Comparison of ENCODE assay signal across 19 cellular contexts in genomic region chr6:81999270-81999669, GRCh38.
DNase-seq lines count a peak whose midpoint lies in the region; ATAC-seq and TF ChIP-seq lines count a peak whose summit lies in the region.
"Had no signal": no experiment of that assay in that cellular context is flagged by ENCODE, and none has a peak within 500 bp of the region (broad histone marks: within the 10 kb centered on the region; RNA-seq: fewer than 3 reads in every experiment).

No MANE protein-coding gene starts in this region.

- H3K4me1 ChIP-seq in Loucy (ENCODE audit: insufficient read depth, low read length, poor library complexity, severe bottlenecking) (peaks cover 65% of the 10 kb centered on the region), osteoblast (ENCODE audit: insufficient read depth, low read length) (peaks cover 52% of the 10 kb centered on the region), colonic mucosa (no peaks in the 10 kb centered on the region)

- H2AFZ ChIP-seq in Loucy (ENCODE audit: low read length) (no peak overlapping the region), osteoblast (ENCODE audit: low read length) (no peak overlapping the region)
- H2AFZ ChIP-seq: GM23248 had no signal

- no peaks in the 10 kb centered on the region for H3K27me3 Mint-ChIP-seq in CD14-positive monocyte (ENCODE audit: low read depth in 3 of 3)

- H3K9ac ChIP-seq in Loucy (ENCODE audit: low read depth, low read length, poor library complexity, severe bottlenecking) (peak overlapping the region; percentile 2), colonic mucosa (ENCODE audit: low read depth in 2 of 2, low read length in 2 of 2) (no peak overlapping the region)
- H3K9ac ChIP-seq: SK-N-SH had no signal

- H4K20me1 ChIP-seq in Loucy (ENCODE audit: insufficient read depth, low read length, poor library complexity, severe bottlenecking) (no peaks in the 10 kb centered on the region), osteoblast (ENCODE audit: insufficient read depth, low read length) (no peaks in the 10 kb centered on the region)

- no peak for ATAC-seq in HG02678 (IDR thresholded peaks at IDR 0.05; ENCODE audit: unreplicated experiment)
- ATAC-seq: Right ventricle myocardium inferior had no signal

- no peaks in the 10 kb centered on the region for H3K9me3 ChIP-seq in Loucy (ENCODE audit: insufficient read depth, low read depth, low read length)
- H3K9me3 ChIP-seq in osteoblast (ENCODE audit: low read depth, low read length), result no peaks in the 10 kb centered on the region
- no peaks in the 10 kb centered on the region for H3K9me3 ChIP-seq in colonic mucosa
- H3K9me3 ChIP-seq: SK-N-SH had no signal

- H3K4me2 ChIP-seq in Loucy (ENCODE audit: low read depth, low read length, poor library complexity, severe bottlenecking) (no peak overlapping the region), osteoblast (ENCODE audit: insufficient read depth, low read length) (no peak overlapping the region)
- H3K4me2 ChIP-seq: SK-N-SH had no signal

- H3K36me3 Mint-ChIP-seq in CD14-positive monocyte, result no peaks in the 10 kb centered on the region
- H3K36me3 Mint-ChIP-seq: CD4-positive, CD25-positive, alpha-beta regulatory T cell had no signal

- peaks cover 12% of the 10 kb centered on the region; the same call in 1 of the 2 replicates for H3F3A ChIP-seq in Loucy (ENCODE audit: low read depth)

- H3K27me3 ChIP-seq in Loucy (ENCODE audit: insufficient read depth, low read length, poor library complexity, severe bottlenecking) (no peaks in the 10 kb centered on the region), osteoblast (ENCODE audit: insufficient read depth, low read length) (no peaks in the 10 kb centered on the region), colonic mucosa (no peaks in the 10 kb centered on the region)

- H3K36me3 ChIP-seq in Loucy (ENCODE audit: insufficient read depth, low read length) (no peaks in the 10 kb centered on the region), osteoblast (ENCODE audit: insufficient read depth, low read length) (no peaks in the 10 kb centered on the region), colonic mucosa (no peaks in the 10 kb centered on the region)

- no peak overlapping the region for H3K27ac Mint-ChIP-seq in CD14-positive monocyte
- H3K27ac Mint-ChIP-seq: CD4-positive, CD25-positive, alpha-beta regulatory T cell had no signal

- peaks cover 52% of the 10 kb centered on the region; the same call in 1 of the 2 replicates for H3K79me2 ChIP-seq in Loucy (ENCODE audit: insufficient read depth, low read length)
- H3K79me2 ChIP-seq in osteoblast (ENCODE audit: insufficient read depth, low read length), result no peaks in the 10 kb centered on the region

- H3K4me3 Mint-ChIP-seq in CD14-positive monocyte, result no peak overlapping the region

- H3K4me3 ChIP-seq in Loucy (ENCODE audit: low read length, poor library complexity, severe bottlenecking) (no peak overlapping the region), osteoblast (ENCODE audit: insufficient read depth, low read length) (no peak overlapping the region), colonic mucosa (no peak overlapping the region), foreskin fibroblast (ENCODE audit: low read depth in 1 of 2, low read length in 2 of 2) (no peak overlapping the region)
- H3K4me3 ChIP-seq: GM23248 had no signal

- H3K27ac ChIP-seq in osteoblast (ENCODE audit: low read depth, low read length), result peak overlapping the region; percentile 100
- no peak overlapping the region for H3K27ac ChIP-seq in colonic mucosa

- H3K4me1 Mint-ChIP-seq in CD14-positive monocyte, result peaks cover 14% of the 10 kb centered on the region
- H3K4me1 Mint-ChIP-seq: CD4-positive, CD25-positive, alpha-beta regulatory T cell had no signal

- intact Hi-C loops in colonic mucosa (cut with DNase I), result no loop called here
- intact Hi-C loops in CD14-positive monocyte (cut with micrococcal nuclease), result no loop called here

- no peak for TF ChIP-seq CTCF in Loucy (conservative IDR thresholded peaks at IDR 0.05; ENCODE audit: low read length)
- no peak for TF ChIP-seq CTCF in osteoblast (IDR thresholded peaks at IDR 0.05; ENCODE audit: extremely low read depth, low read depth, low read length)
- no peak for TF ChIP-seq CTCF in colonic mucosa (IDR thresholded peaks at IDR 0.05)
- no peak for TF ChIP-seq CTCF in CD14-positive monocyte (IDR thresholded peaks at IDR 0.05)
- no peak for TF ChIP-seq CTCF in foreskin fibroblast (IDR thresholded peaks at IDR 0.05; ENCODE audit: low read depth, low read length)

- DNase-seq in EL, result peak; percentile 32
- peak; percentile 79 for DNase-seq in amniotic epithelial cell (ENCODE audit: low read depth)
- peak; percentile 45 for DNase-seq in osteoblast (ENCODE audit: insufficient read length, low spot score, missing footprints)
- no peak for DNase-seq in colonic mucosa
- DNase-seq in CD14-positive monocyte (ENCODE audit: low spot score), result no peak
- DNase-seq in foreskin fibroblast, result no peak
- DNase-seq: AML-193; CD4-positive, CD25-positive, alpha-beta regulatory T cell; DMS79; GM23248; Kasumi-1; NCI-H1436 treated with DMSO at 0.1 percent for 48 hours; NCI-H2081 treated with DMSO at 0.1 percent for 48 hours; NCI-H2227 treated with DMSO at 0.1 percent for 48 hours; NCI-H526; SK-N-SH had no signal

- H3K9me3 Mint-ChIP-seq in CD14-positive monocyte, result no peaks in the 10 kb centered on the region

- H3K9me2 ChIP-seq in Loucy (replicated peaks; ENCODE audit: low read depth, low read length), result no peaks in the 10 kb centered on the region
- H3K9me2 ChIP-seq: SK-N-SH had no signal

Comparison
In these comparisons a context has a peak if more than half of its experiments do, and no peak if none do; other contexts are left out.
1. DNase-seq: peak in EL (single experiment), amniotic epithelial cell (single experiment) and osteoblast (single experiment); none in colonic mucosa (single experiment), CD14-positive monocyte (single experiment) and foreskin fibroblast (0 of 2).